Comparison of ENCODE assay signal across 8 cellular contexts in the genomic region with DNA sequence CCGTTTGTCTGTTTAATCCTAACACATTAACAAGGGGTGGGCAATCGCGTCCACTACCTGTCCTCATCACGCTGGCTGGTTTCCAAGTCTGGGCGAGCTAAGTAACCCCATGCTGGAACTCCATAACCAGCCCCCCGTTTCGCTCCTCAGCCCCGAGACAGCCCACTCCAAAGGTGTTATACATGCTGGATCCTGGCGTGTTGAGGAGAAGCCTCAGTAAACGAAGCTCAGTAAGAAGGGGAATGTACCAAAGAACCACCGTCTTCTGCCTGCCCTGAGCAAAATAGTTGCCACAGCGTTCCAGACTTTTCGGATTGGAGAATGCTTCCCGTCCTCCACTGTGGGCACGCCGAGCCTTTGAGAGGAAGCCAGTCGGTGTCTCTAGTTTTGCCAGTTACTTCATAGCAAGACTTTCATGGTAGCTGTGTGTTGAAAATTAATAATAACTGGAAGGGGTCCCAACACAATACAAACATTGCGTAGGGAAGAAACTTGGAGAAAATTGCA. TPM values are rescaled to one million over a fixed set of nuclear protein-coding genes. Genes with fewer than 3 reads are reported as not detected.
DNase-seq lines count a peak whose midpoint lies in the region; ATAC-seq, FAIRE-seq and TF ChIP-seq lines count a peak whose summit lies in the region.

No MANE protein-coding gene starts in this region.

- H2AFZ ChIP-seq in GM12878 (ENCODE audit: control insufficient read depth, low read depth, low read length), result peak overlapping the region; percentile 90

- no peak for DNase-seq in cardiac muscle cell (ENCODE audit: low read depth in 1 of 2, low spot score in 1 of 2)
- DNase-seq in cardiac septum (ENCODE audit: low spot score), result no peak
- no peak for DNase-seq in GM12878 (ENCODE audit: low read depth, low spot score)
- DNase-seq in lower leg skin (ENCODE audit: low spot score in 2 of 2), result peak in 1 of 2 donors; percentile 58
- DNase-seq in tibial artery, result no peak
- no peak for DNase-seq in 8988T
- no peak for DNase-seq in GM10248 (ENCODE audit: extremely low spot score)

- H4K20me1 ChIP-seq in GM12878 (ENCODE audit: control insufficient read depth, insufficient read depth), result no peaks in the 10 kb centered on the region

- H3K27ac ChIP-seq in cardiac muscle cell (peak overlapping the region; percentile 82), GM12878 (ENCODE audit: control insufficient read depth, insufficient read depth) (peak overlapping the region; percentile 71), tibial artery (peak overlapping the region; percentile 84 to 88)

- FAIRE-seq in GM12878 (lab: Jason Lieb, UNC), result no peak

- no peaks in the 10 kb centered on the region for H3K36me3 ChIP-seq in cardiac muscle cell
- H3K36me3 ChIP-seq in GM12878 (ENCODE audit: control insufficient read depth in 2 of 2, insufficient read depth in 2 of 2, low read length in 1 of 2), result no peaks in the 10 kb centered on the region
- H3K36me3 ChIP-seq in tibial artery, result no peaks in the 10 kb centered on the region

- H3K4me1 ChIP-seq in cardiac muscle cell (ENCODE audit: low read depth) (peaks cover 23% of the 10 kb centered on the region), GM12878 (ENCODE audit: control insufficient read depth, insufficient read depth, low read length) (peaks cover 12% of the 10 kb centered on the region), tibial artery (peaks cover 0 to 22% (median 13%) of the 10 kb centered on the region in 4 donors)

- 44% methylated on average over 18 of the region's 18 CpGs for WGBS in GM12878 (ENCODE audit: insufficient coverage, insufficient replicate concordance, low lambda C conversion rate, missing lambda C conversion rate)
- 8 to 14% methylated on average over 18 of the region's 18 CpGs for WGBS in lower leg skin, 2 donors

- H3K4me3 ChIP-seq in cardiac muscle cell, result peak overlapping the region; percentile 14
- peak overlapping the region; percentile 62; the same call in 1 of the 2 replicates for H3K4me3 ChIP-seq in GM12878
- peak overlapping the region; percentile 52 for H3K4me3 ChIP-seq in lower leg skin (ENCODE audit: low read depth, poor library complexity, severe bottlenecking)
- H3K4me3 ChIP-seq in tibial artery, result peak overlapping the region; percentile 85 to 91

- H3K9ac ChIP-seq in GM12878 (ENCODE audit: control insufficient read depth, insufficient read depth, low read length), result peak overlapping the region; percentile 68

- in situ Hi-C loops in GM12878 (cut with MboI), result loop anchor here (10.0 kb wide), 1 partner anchor 755 kb away; the partner anchor contains the start of gene MRM1

- RAD21 ChIA-PET in GM12878 (lab: Charles Lee; ENCODE audit: unreplicated experiment), result interaction anchor here (2.7 kb wide), 1 partner anchor 14 kb away, joined by 12 read pairs; no protein-coding TSS in a partner anchor

- BruUV-seq in GM12878 (replicated peaks; lab: Mats Ljungman, UMichigan), result TSS peak; percentile 93

- intact Hi-C loops in cardiac septum (cut with DNase I) (loop anchor here (5.0 kb wide), 1 partner anchor 48 kb away; the partner anchor contains the start of genes ACACA and TADA2A), GM12878 (cut with micrococcal nuclease; ENCODE audit: unreplicated experiment) (loop anchor here (5.0 to 10.0 kb wide), 2 partner anchors 48 to 415 kb away; partner anchors contain the start of genes AATF, ACACA and TADA2A), lower leg skin (cut with DNase I; ENCODE audit: low total_unique reads) (no loop called here), tibial artery (cut with DNase I; ENCODE audit: low total_unique reads) (loop anchor here (5.0 kb wide), 1 partner anchor 48 kb away; the partner anchor contains the start of genes ACACA and TADA2A)

- ATAC-seq in GM12878 (no peak), GM18858 (IDR thresholded peaks at IDR 0.05; ENCODE audit: unreplicated experiment) (no peak)

- TF ChIP-seq POLR2A in GM12878 (IDR thresholded peaks at IDR 0.05; ENCODE audit: low read depth, low read length), result no peak
- no peak for TF ChIP-seq POLR2A in lower leg skin (IDR thresholded peaks at IDR 0.05)

- H3K79me2 ChIP-seq in GM12878 (ENCODE audit: control insufficient read depth, insufficient read depth, low read length), result peaks cover 26% of the 10 kb centered on the region

- POLR2A ChIA-PET in GM12878 (lab: Charles Lee) (interaction anchor here (0.5 to 1.0 kb wide), 4 partner anchors 10 to 759 kb away, joined by 3 to 4 read pairs (median 3); no protein-coding TSS in a partner anchor), GM10248 (lab: Yijun Ruan, JAX) (interaction anchor here (1.0 kb wide), 1 partner anchor 47 kb away, joined by 7 read pairs; the partner anchor contains the start of genes ACACA and TADA2A)

- CTCF ChIA-PET in GM12878 (lab: Yijun Ruan, JAX), result interaction anchor here (0.8 to 2.4 kb wide), 3 partner anchors 16 to 990 kb away, joined by 3 to 8 read pairs (median 4); partner anchors contain the start of gene C17orf78
- CTCF ChIA-PET in GM10248 (lab: Yijun Ruan, JAX), result interaction anchor here (0.8 to 2.6 kb wide), 5 partner anchors 8 to 161 kb away, joined by 3 to 25 read pairs (median 4); no protein-coding TSS in a partner anchor

- no peak for TF ChIP-seq EP300 in GM12878 (IDR thresholded peaks at IDR 0.05; ENCODE audit: borderline replicate concordance in 1 of 2, control insufficient read depth in 1 of 2, low read depth in 2 of 2, low read length in 2 of 2)

- SMC1A ChIA-PET in GM12878 (lab: Charles Lee; ENCODE audit: uncharacterized antibody, unreplicated experiment), result no interaction called here

- H3K27me3 ChIP-seq in cardiac muscle cell (no peaks in the 10 kb centered on the region), GM12878 (replicated peaks in 1 of 2; ENCODE audit: control insufficient read depth in 2 of 2, insufficient read depth in 2 of 2, low read length in 1 of 2) (no peaks in the 10 kb centered on the region), tibial artery (no peaks in the 10 kb centered on the region)

- peak overlapping the region; percentile 98 for H3K4me2 ChIP-seq in GM12878 (ENCODE audit: control insufficient read depth, insufficient read depth)

- no peak for TF ChIP-seq CTCF in cardiac muscle cell (IDR thresholded peaks at IDR 0.05; ENCODE audit: low read depth, low read length)
- TF ChIP-seq CTCF in GM12878 (IDR thresholded peaks at IDR 0.05 in 2 of 3, conservative IDR thresholded peaks at IDR 0.05 in 1 of 3; ENCODE audit: control insufficient read depth in 2 of 3, extremely low read depth in 1 of 3, insufficient read depth in 1 of 3, low read depth in 3 of 3, low read length in 3 of 3), result no peak
- no peak for TF ChIP-seq CTCF in lower leg skin (IDR thresholded peaks at IDR 0.05)
- no peak for TF ChIP-seq CTCF in tibial artery (IDR thresholded peaks at IDR 0.05)
- TF ChIP-seq CTCF in GM10248 (IDR thresholded peaks at IDR 0.05; ENCODE audit: control extremely low read depth, extremely low read depth, low read depth, missing control alignments), result no peak

- no peak for TF ChIP-seq RAD21 in GM12878 (IDR thresholded peaks at IDR 0.05; ENCODE audit: insufficient read depth, low read depth, low read length)

- H3K9me3 ChIP-seq in cardiac muscle cell (ENCODE audit: low read depth) (no peaks in the 10 kb centered on the region), GM12878 (replicated peaks; ENCODE audit: control insufficient read depth, insufficient read depth, low read length) (no peaks in the 10 kb centered on the region), tibial artery (no peaks in the 10 kb centered on the region)

RNA-seq across cellular contexts. Expression of gene C17orf78, which starts 16.1 kb away (rescaled TPM):
- not detected in 2 replicates for total RNA-seq in cardiac muscle cell
- not detected in 2 replicates for polyA plus RNA-seq in cardiac muscle cell
- not detected for total RNA-seq in cardiac septum
- total RNA-seq in GM12878 (2013; cell fraction: nucleolus; rRNA removed), result not detected in 2 replicates
- total RNA-seq in GM12878 (2014; rRNA removed), result not detected in 2 replicates
- total RNA-seq in GM12878 (2014; rRNA removed; fragmentation: Illumina TruSeq; extraction: Trizol), result not detected in 2 replicates
- total RNA-seq in GM12878 (2021), result not detected in 2 replicates
- polyA plus RNA-seq in GM12878 (2011; ENCODE audit: low read depth), result not detected
- polyA plus RNA-seq in GM12878 (2011; rRNA removed), result not detected in 2 replicates
- not detected in 2 replicates for polyA plus RNA-seq in GM12878 (2011; cell fraction: cytosol; rRNA removed)
- not detected in 2 replicates for polyA plus RNA-seq in GM12878 (2011; cell fraction: nucleus; rRNA removed)
- 0.06 TPM in 1 of 2 replicates, not detected in the other for polyA plus RNA-seq in GM12878 (2012)
- polyA plus RNA-seq in GM12878 (2014; fragmentation: Illumina TruSeq; extraction: Trizol), result not detected in 2 replicates
- polyA plus RNA-seq in GM12878 (2014; fragmentation: Nextera tagmentation; extraction: Ambion mirVana), result under 1 TPM in 1 of 2 experiments, not detected in 1; 0.10 TPM
- polyA plus RNA-seq in GM12878 (2014; rRNA removed), result not detected in 2 replicates
- not detected for polyA plus RNA-seq in GM12878 (2016; fragmentation: Nextera tagmentation; extraction: Ambion mirVana)
- polyA minus RNA-seq in GM12878 (2011; rRNA and poly(A)+ RNA removed), result not detected in 2 replicates
- not detected in 2 replicates for polyA minus RNA-seq in GM12878 (2011; cell fraction: cytosol; rRNA and poly(A)+ RNA removed)
- polyA minus RNA-seq in GM12878 (2011; cell fraction: nucleus; rRNA and poly(A)+ RNA removed), result not detected in 2 replicates
- total RNA-seq in lower leg skin, result not detected

RNA-seq across cellular contexts. Expression of gene ACACA, which starts 46.9 kb away (rescaled TPM):
- total RNA-seq in cardiac muscle cell, result 47.6 and 57.2 TPM in 2 replicates
- 39.7 and 42.5 TPM in 2 replicates for polyA plus RNA-seq in cardiac muscle cell
- 26.9 TPM for total RNA-seq in cardiac septum
- total RNA-seq in GM12878 (2013; cell fraction: nucleolus; rRNA removed), result 134 and 142 TPM in 2 replicates
- total RNA-seq in GM12878 (2014; rRNA removed), result 33.0 and 33.5 TPM in 2 replicates
- 40.7 and 50.7 TPM in 2 replicates for total RNA-seq in GM12878 (2014; rRNA removed; fragmentation: Illumina TruSeq; extraction: Trizol)
- 66.4 and 74.2 TPM in 2 replicates for total RNA-seq in GM12878 (2021)
- polyA plus RNA-seq in GM12878 (2011; ENCODE audit: low read depth), result 13.3 TPM
- 45.4 and 46.5 TPM in 2 replicates for polyA plus RNA-seq in GM12878 (2011; rRNA removed)
- polyA plus RNA-seq in GM12878 (2011; cell fraction: cytosol; rRNA removed), result 31.7 and 32.0 TPM in 2 replicates
- polyA plus RNA-seq in GM12878 (2011; cell fraction: nucleus; rRNA removed), result 47.0 and 52.9 TPM in 2 replicates
- polyA plus RNA-seq in GM12878 (2012), result 15.0 and 18.2 TPM in 2 replicates
- polyA plus RNA-seq in GM12878 (2014; fragmentation: Illumina TruSeq; extraction: Trizol), result 33.6 and 38.6 TPM in 2 replicates
- polyA plus RNA-seq in GM12878 (2014; fragmentation: Nextera tagmentation; extraction: Ambion mirVana), result 10 to 100 TPM; 12.9 to 14.7 TPM
- polyA plus RNA-seq in GM12878 (2014; rRNA removed), result 30.5 and 33.2 TPM in 2 replicates
- polyA plus RNA-seq in GM12878 (2016; fragmentation: Nextera tagmentation; extraction: Ambion mirVana), result 10 to 100 TPM; 27.7 to 30.4 TPM
- 80.5 and 123 TPM in 2 replicates for polyA minus RNA-seq in GM12878 (2011; rRNA and poly(A)+ RNA removed)
- polyA minus RNA-seq in GM12878 (2011; cell fraction: cytosol; rRNA and poly(A)+ RNA removed), result 39.0 and 53.5 TPM in 2 replicates
- polyA minus RNA-seq in GM12878 (2011; cell fraction: nucleus; rRNA and poly(A)+ RNA removed), result 92.7 and 130 TPM in 2 replicates
- 10 to 100 TPM; 24.2 to 35.7 (median 31.0) TPM for total RNA-seq in lower leg skin

RNA-seq across cellular contexts. Expression of gene TADA2A, which starts 47.0 kb away (rescaled TPM):
- total RNA-seq in cardiac muscle cell, result 20.6 and 24.0 TPM in 2 replicates
- polyA plus RNA-seq in cardiac muscle cell, result 16.1 and 16.7 TPM in 2 replicates
- total RNA-seq in cardiac septum, result 18.5 TPM
- total RNA-seq in GM12878 (2013; cell fraction: nucleolus; rRNA removed), result 64.4 and 97.0 TPM in 2 replicates
- total RNA-seq in GM12878 (2014; rRNA removed), result 19.6 and 25.1 TPM in 2 replicates
- total RNA-seq in GM12878 (2014; rRNA removed; fragmentation: Illumina TruSeq; extraction: Trizol), result 27.5 and 34.3 TPM in 2 replicates
- total RNA-seq in GM12878 (2021), result 34.6 and 35.2 TPM in 2 replicates
- polyA plus RNA-seq in GM12878 (2011; ENCODE audit: low read depth), result 12.1 TPM
- polyA plus RNA-seq in GM12878 (2011; rRNA removed), result 33.7 and 37.3 TPM in 2 replicates
- 17.0 and 22.3 TPM in 2 replicates for polyA plus RNA-seq in GM12878 (2011; cell fraction: cytosol; rRNA removed)
- polyA plus RNA-seq in GM12878 (2011; cell fraction: nucleus; rRNA removed), result 41.3 and 51.0 TPM in 2 replicates
- 15.9 and 21.8 TPM in 2 replicates for polyA plus RNA-seq in GM12878 (2012)
- 41.3 and 58.2 TPM in 2 replicates for polyA plus RNA-seq in GM12878 (2014; fragmentation: Illumina TruSeq; extraction: Trizol)
- polyA plus RNA-seq in GM12878 (2014; fragmentation: Nextera tagmentation; extraction: Ambion mirVana), result 10 to 100 TPM; 39.9 to 43.8 TPM
- 25.4 and 29.8 TPM in 2 replicates for polyA plus RNA-seq in GM12878 (2014; rRNA removed)
- polyA plus RNA-seq in GM12878 (2016; fragmentation: Nextera tagmentation; extraction: Ambion mirVana), result 10 to 100 TPM; 31.6 to 33.8 TPM
- 63.5 and 66.3 TPM in 2 replicates for polyA minus RNA-seq in GM12878 (2011; rRNA and poly(A)+ RNA removed)
- 12.2 and 14.6 TPM in 2 replicates for polyA minus RNA-seq in GM12878 (2011; cell fraction: cytosol; rRNA and poly(A)+ RNA removed)
- polyA minus RNA-seq in GM12878 (2011; cell fraction: nucleus; rRNA and poly(A)+ RNA removed), result 32.2 and 52.2 TPM in 2 replicates
- total RNA-seq in lower leg skin, result 10 to 100 TPM; 10.2 to 17.4 (median 14.4) TPM

Comparison
In these comparisons a context has a peak if more than half of its experiments do, and no peak if none do; other contexts are left out.
1. H3K4me3 ChIP-seq: peak in every context shown above with its lines; median percentile 88 in tibial artery; 62 in GM12878; 52 in lower leg skin; 14 in cardiac muscle cell.